12 cellular contexts compared by ENCODE assay signal in the genomic region with DNA sequence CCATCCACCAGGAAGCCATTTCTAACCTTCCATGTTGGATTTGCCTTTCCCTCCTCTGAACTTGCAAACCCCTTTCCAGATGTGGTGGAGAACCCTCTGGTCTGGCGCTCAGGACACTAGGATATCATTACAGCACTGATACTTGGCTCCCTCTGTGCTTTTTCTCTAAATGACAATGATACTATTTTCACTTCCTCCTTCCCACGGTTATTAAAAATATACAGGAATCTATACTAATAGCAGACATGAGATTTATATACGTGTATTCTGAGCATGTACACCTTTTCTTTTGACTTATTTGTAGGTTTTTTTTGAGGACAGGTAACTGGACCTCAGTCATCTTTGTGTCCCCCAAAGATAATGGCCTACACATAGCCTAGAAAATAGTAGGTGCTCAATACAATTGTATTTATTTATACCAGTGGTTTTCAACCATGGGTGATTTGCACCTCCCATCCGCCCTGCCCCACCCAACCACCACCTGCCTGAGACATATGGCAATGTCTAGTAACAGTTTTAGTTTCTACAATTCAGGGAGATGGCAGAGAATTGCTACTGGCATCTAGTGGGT.
DNase-seq lines count a peak whose midpoint lies in the region; ATAC-seq lines count a peak whose summit lies in the region.
"Had no signal": no experiment of that assay in that cellular context is flagged by ENCODE, and none has a peak within 500 bp of the region (broad histone marks: within the 10 kb centered on the region; RNA-seq: fewer than 3 reads in every experiment).

No MANE protein-coding gene starts in this region.

- H3K79me2 ChIP-seq in mesendoderm (ENCODE audit: control insufficient read depth, insufficient read depth, low read length): no peaks in the 10 kb centered on the region

- H3K18ac ChIP-seq in mesendoderm (ENCODE audit: low read length): no peak overlapping the region

- no peak overlapping the region for H3K56ac ChIP-seq in mesendoderm (ENCODE audit: low read length)

- no peak overlapping the region for H2AK5ac ChIP-seq in mesendoderm (ENCODE audit: low read length)

- no peak overlapping the region for H4K5ac ChIP-seq in mesendoderm (ENCODE audit: low read length)

- H3K4ac ChIP-seq in mesendoderm (ENCODE audit: low read depth, low read length): no peak overlapping the region

- peak; percentile 60 for ATAC-seq in GM18499 (IDR thresholded peaks at IDR 0.05; ENCODE audit: insufficient read depth, unreplicated experiment)
- peak; percentile 55 for ATAC-seq in GM19452 (IDR thresholded peaks at IDR 0.05; ENCODE audit: unreplicated experiment)
- peak; percentile 61 for ATAC-seq in HG02938 (IDR thresholded peaks at IDR 0.05; ENCODE audit: unreplicated experiment)
- ATAC-seq: activated CD8-positive, alpha-beta T cell treated with anti-CD3 and anti-CD28 coated beads, Interleukin-2, amount 10 ng/mL, durations not matched to agents 7 days and 5 days had no signal

- DNase-seq in MV-4-11 (lab: John Stamatoyannopoulos, UW): peak; percentile 62
- DNase-seq in NCI-H526 (lab: John Stamatoyannopoulos, UW): no peak
- no peak for DNase-seq in NCI-H345 treated with DMSO at 0.1 percent for 48 hours (lab: John Stamatoyannopoulos, UW; ENCODE audit: unreplicated experiment)
- DNase-seq in NCI-H2196 (lab: John Stamatoyannopoulos, UW; ENCODE audit: unreplicated experiment): no peak
- no peak for DNase-seq in mesendoderm
- DNase-seq: activated CD8-positive, alpha-beta T cell treated with anti-CD3 and anti-CD28 coated beads, Interleukin-2, amount 10 ng/mL, durations not matched to agents 7 days and 5 days; sigmoid colon had no signal

- H4K8ac ChIP-seq in mesendoderm (ENCODE audit: low read depth, low read length): no peak overlapping the region

- H3K27ac ChIP-seq in mesendoderm (ENCODE audit: low read depth, low read length): no peak overlapping the region
- H3K27ac ChIP-seq: sigmoid colon, SK-N-MC had no signal

- no peak overlapping the region for H2BK120ac ChIP-seq in mesendoderm (ENCODE audit: low read depth, low read length)

- no peaks in the 10 kb centered on the region for H3K4me1 ChIP-seq in mesendoderm (ENCODE audit: control insufficient read depth, low read depth, low read length)
- H3K4me1 ChIP-seq: sigmoid colon had no signal

- H3K27me3 ChIP-seq in mesendoderm (ENCODE audit: insufficient read depth, low read length, poor library complexity): no peaks in the 10 kb centered on the region
- H3K27me3 ChIP-seq: BLaER1 treated with 17β-estradiol and CSF1 and Interleukin-3, amounts not matched to agents 10 nM and 100 nM; sigmoid colon had no signal

- H3K4me2 ChIP-seq in mesendoderm (ENCODE audit: low read length): no peak overlapping the region

- H3K4me3 ChIP-seq in mesendoderm (ENCODE audit: low read length): no peak overlapping the region
- H3K4me3 ChIP-seq: BLaER1 treated with 17β-estradiol and CSF1 and Interleukin-3, amounts not matched to agents 10 nM and 100 nM; sigmoid colon; SK-N-MC had no signal

- no peak overlapping the region for H2BK15ac ChIP-seq in mesendoderm (replicated peaks; ENCODE audit: low read depth)

- no peaks in the 10 kb centered on the region for H3K79me1 ChIP-seq in mesendoderm (ENCODE audit: low read length)

- no peak overlapping the region for H3K23ac ChIP-seq in mesendoderm (ENCODE audit: low read length)

- H2BK5ac ChIP-seq in mesendoderm (ENCODE audit: low read length): no peak overlapping the region

- no peak overlapping the region for H3K9ac ChIP-seq in mesendoderm (ENCODE audit: low read length)
- H3K9ac ChIP-seq: BLaER1 treated with 17β-estradiol and CSF1 and Interleukin-3, amounts not matched to agents 10 nM and 100 nM had no signal

- no CpG with 5 or more reads among the region's 4 CpGs for WGBS in mesendoderm (ENCODE audit: extremely low coverage, insufficient coverage, low lambda C conversion rate)

- H3K36me3 ChIP-seq in mesendoderm (ENCODE audit: control insufficient read depth, insufficient read depth, low read length): no peaks in the 10 kb centered on the region
- H3K36me3 ChIP-seq: BLaER1 treated with 17β-estradiol and CSF1 and Interleukin-3, amounts not matched to agents 10 nM and 100 nM; sigmoid colon had no signal
